Comparison of ENCODE assay signal across 1 cellular context in genomic region chr9:127158995-127159801, GRCh38.
TF ChIP-seq lines count a peak whose summit lies in the region.

No MANE protein-coding gene starts in this region.

TF ChIP-seq in WTC11, 78 proteins besides CTCF, POLR2A, EP300 and RAD21 (continued from another document):
- no peak for TF ChIP-seq AFF4 (CRISPR knock-in tag; IDR thresholded peaks at IDR 0.05; ENCODE audit: borderline replicate concordance)
- peak; percentile 78; the same call in 1 of the 2 replicates for TF ChIP-seq CREM (CRISPR knock-in tag; IDR thresholded peaks at IDR 0.05)
- TF ChIP-seq USF1 (CRISPR knock-in tag; IDR thresholded peaks at IDR 0.05), result peak; percentile 88
- TF ChIP-seq TEAD1 (CRISPR knock-in tag; IDR thresholded peaks at IDR 0.05), result peak; percentile 96
- TF ChIP-seq ZNF396 (CRISPR knock-in tag; IDR thresholded peaks at IDR 0.05; ENCODE audit: borderline replicate concordance), result no peak
- peak; percentile 91 for TF ChIP-seq NFE2L1 (CRISPR knock-in tag; IDR thresholded peaks at IDR 0.05)
- peak; percentile 99 for TF ChIP-seq MAX (CRISPR knock-in tag; IDR thresholded peaks at IDR 0.05)
- TF ChIP-seq NFATC4 (CRISPR knock-in tag; IDR thresholded peaks at IDR 0.05), result no peak
- TF ChIP-seq GABPB1 (CRISPR knock-in tag; IDR thresholded peaks at IDR 0.05), result peak; percentile 88
- 0 out of 2 replicates have a peak, but pooled peaks have one; percentile 23 for TF ChIP-seq FOXJ3 (CRISPR knock-in tag; IDR thresholded peaks at IDR 0.05; ENCODE audit: borderline replicate concordance)
- TF ChIP-seq ZBTB43 (CRISPR knock-in tag; IDR thresholded peaks at IDR 0.05), result peak; percentile 84; the same call in 1 of the 2 replicates
- TF ChIP-seq E2F5 (CRISPR knock-in tag; IDR thresholded peaks at IDR 0.05), result peak; percentile 63; the same call in 1 of the 2 replicates
